ENCODE assay signal across 8 cellular contexts in the genomic region with DNA sequence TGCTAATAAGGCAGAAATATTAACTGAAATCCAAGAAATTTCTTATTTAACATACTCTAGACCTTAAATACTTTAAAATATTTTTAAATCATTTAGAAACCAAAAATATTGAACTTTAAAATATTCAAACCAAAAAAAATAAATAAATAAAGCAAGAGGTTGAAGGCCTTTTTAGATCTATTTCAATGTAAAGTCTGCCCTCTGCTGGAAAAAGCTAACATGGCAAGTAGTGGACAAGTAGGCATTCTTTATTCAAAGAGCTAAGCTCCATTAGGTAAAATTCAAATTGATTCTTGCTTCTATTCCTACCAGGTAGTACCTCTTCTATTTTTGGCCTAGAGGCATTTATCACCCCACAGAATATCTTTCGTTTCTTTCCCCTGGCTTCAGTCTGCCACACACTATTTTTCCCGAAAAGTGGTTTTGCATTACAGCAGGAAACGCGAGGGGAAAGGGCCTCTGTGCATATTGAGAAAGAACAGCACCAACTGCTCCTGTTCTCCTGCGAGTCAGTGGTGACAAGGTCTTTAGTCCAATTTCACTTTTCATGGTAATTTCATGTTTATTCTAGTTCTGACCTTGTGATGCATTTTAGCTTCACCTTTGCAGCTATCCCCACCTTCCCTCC. TPM values are rescaled to one million over a fixed set of nuclear protein-coding genes. Genes with fewer than 3 reads are reported as not detected.
A peak's percentile ranks its signal among the peaks of the same experiment; 100 is the strongest.
DNase-seq lines count a peak whose midpoint lies in the region; ATAC-seq, FAIRE-seq and TF ChIP-seq lines count a peak whose summit lies in the region.

No MANE protein-coding gene starts in this region.

- H3K27ac ChIP-seq in heart right ventricle (no peak overlapping the region), gastrocnemius medialis (no peak overlapping the region)

- in situ Hi-C loops in gastrocnemius medialis (cut with MboI; ENCODE audit: low sequenced_read_pairs in 4 of 4): loop anchor here in 3 of 4 donors (5.0 to 10.0 kb wide), 4 partner anchors 71 to 143 kb away; a partner anchor contains a TSS

- intact Hi-C loops in heart right ventricle (cut with DNase I): loop anchor here in 8 of 10 donors (1.0 to 10.0 kb wide), 10 partner anchors 76 to 713 kb away; a partner anchor contains a TSS
- intact Hi-C loops in gastrocnemius medialis (cut with DNase I; ENCODE audit: low total_unique reads): loop anchor here (1.0 to 10.0 kb wide), 3 partner anchors 21 to 143 kb away; a partner anchor contains a TSS

- H3K4me3 ChIP-seq in NT2/D1 (ENCODE audit: insufficient read length, low read depth) (no peak overlapping the region), heart right ventricle (no peak overlapping the region), gastrocnemius medialis (no peak overlapping the region)

- no peaks in the 10 kb centered on the region for H3K9me3 Mint-ChIP-seq in activated naive CD4-positive, alpha-beta T cell treated with anti-CD3 and anti-CD28 coated beads, Interleukin-2, amount 10 ng/mL, durations not matched to agents 7 days and 5 days

- no peaks in the 10 kb centered on the region for H3K27me3 Mint-ChIP-seq in activated naive CD4-positive, alpha-beta T cell treated with anti-CD3 and anti-CD28 coated beads, Interleukin-2, amount 10 ng/mL, durations not matched to agents 7 days and 5 days

- TF ChIP-seq POLR2A in gastrocnemius medialis (IDR thresholded peaks at IDR 0.05): no peak

- no peaks in the 10 kb centered on the region for H3K4me1 Mint-ChIP-seq in activated naive CD4-positive, alpha-beta T cell treated with anti-CD3 and anti-CD28 coated beads, Interleukin-2, amount 10 ng/mL, durations not matched to agents 7 days and 5 days

- no peak overlapping the region for H3K4me3 Mint-ChIP-seq in activated naive CD4-positive, alpha-beta T cell treated with anti-CD3 and anti-CD28 coated beads, Interleukin-2, amount 10 ng/mL, durations not matched to agents 7 days and 5 days

- no peak overlapping the region for H3K9ac ChIP-seq in NT2/D1 (ENCODE audit: insufficient read length, low read depth)

- peaks cover 1% of the 10 kb centered on the region for H3K36me3 Mint-ChIP-seq in activated naive CD4-positive, alpha-beta T cell treated with anti-CD3 and anti-CD28 coated beads, Interleukin-2, amount 10 ng/mL, durations not matched to agents 7 days and 5 days

- WGBS in heart right ventricle, 2 donors: 65 to 69% methylated on average over 5 of the region's 5 CpGs

- H3K36me3 ChIP-seq in NT2/D1 (ENCODE audit: insufficient read depth, insufficient read length, low read length) (no peaks in the 10 kb centered on the region), heart right ventricle (peaks cover 0 to 56% (median 0%) of the 10 kb centered on the region in 9 donors), gastrocnemius medialis (no peaks in the 10 kb centered on the region)

- H3K4me1 ChIP-seq in NT2/D1 (ENCODE audit: insufficient read depth, insufficient read length): no peaks in the 10 kb centered on the region
- H3K4me1 ChIP-seq in heart right ventricle: peaks cover 0 to 13% (median 0%) of the 10 kb centered on the region in 9 donors
- no peaks in the 10 kb centered on the region for H3K4me1 ChIP-seq in gastrocnemius medialis

- CTCF ChIA-PET in activated naive CD4-positive, alpha-beta T cell treated with anti-CD3 and anti-CD28 coated beads, Interleukin-2, amount 10 ng/mL, durations not matched to agents 7 days and 5 days (lab: Charles Lee): interaction anchor here (0.7 to 11.7 kb wide), 28 partner anchors 8 to 715 kb away, joined by 3 to 196 read pairs (median 5); a partner anchor contains a TSS

- TF ChIP-seq CTCF in heart right ventricle (IDR thresholded peaks at IDR 0.05): peak; percentile 62 to 95 (median 86)
- peak; percentile 42 to 81 (median 60) for TF ChIP-seq CTCF in gastrocnemius medialis (IDR thresholded peaks at IDR 0.05 in 4 of 5, conservative IDR thresholded peaks at IDR 0.05 in 1 of 5)

- no peak overlapping the region for H3K27ac Mint-ChIP-seq in activated naive CD4-positive, alpha-beta T cell treated with anti-CD3 and anti-CD28 coated beads, Interleukin-2, amount 10 ng/mL, durations not matched to agents 7 days and 5 days

- FAIRE-seq in GM19239 (lab: Jason Lieb, UNC): peak; percentile 78

- peak; percentile 26 for DNase-seq in D341Med (ENCODE audit: low spot score)
- DNase-seq in GM19239 (ENCODE audit: insufficient read length, low spot score): no peak
- DNase-seq in NT2/D1 (ENCODE audit: low read depth, low spot score): peak; percentile 66
- peak; percentile 71 for DNase-seq in activated naive CD4-positive, alpha-beta T cell treated with anti-CD3 and anti-CD28 coated beads, Interleukin-2, amount 10 ng/mL, durations not matched to agents 7 days and 5 days
- peak in 1 of 2 donors; percentile 83 for DNase-seq in heart right ventricle
- DNase-seq in gastrocnemius medialis: peak; percentile 14 to 38

- H3K9me3 ChIP-seq in NT2/D1 (ENCODE audit: insufficient read depth, low read length) (no peaks in the 10 kb centered on the region), heart right ventricle (no peaks in the 10 kb centered on the region), gastrocnemius medialis (no peaks in the 10 kb centered on the region)

- no peaks in the 10 kb centered on the region for H3K27me3 ChIP-seq in NT2/D1 (ENCODE audit: insufficient read depth, insufficient read length)
- no peaks in the 10 kb centered on the region for H3K27me3 ChIP-seq in heart right ventricle
- no peaks in the 10 kb centered on the region for H3K27me3 ChIP-seq in gastrocnemius medialis

- ATAC-seq in HG03565 (IDR thresholded peaks at IDR 0.05; ENCODE audit: unreplicated experiment) (peak; percentile 33), heart right ventricle (peak in 3 of 8 donors; percentile 42 to 61 (median 42)), gastrocnemius medialis (peak in 1 of 2 donors; percentile 69), HG03457 (IDR thresholded peaks at IDR 0.05; ENCODE audit: unreplicated experiment) (no peak)

RNA-seq across cellular contexts. Expression of a gene that starts 20.4 kb away (rescaled TPM):
- total RNA-seq in heart right ventricle (10 to 100 TPM in 2 of 10 donors, 1 to 10 TPM in 8; 4.0 to 22.1 (median 6.5) TPM), gastrocnemius medialis (1 to 10 TPM in 3 of 4 donors, under 1 TPM in 1; 0.97 to 5.4 (median 1.7) TPM)
- 1 to 10 TPM; 3.5 to 5.8 TPM for polyA plus RNA-seq in heart right ventricle

RNA-seq across cellular contexts. Expression of a gene that starts 45.9 kb away (rescaled TPM):
- total RNA-seq in heart right ventricle (10 to 100 TPM in 1 of 10 donors, 1 to 10 TPM in 9; 3.1 to 19.4 (median 6.6) TPM), gastrocnemius medialis (10 to 100 TPM in 1 of 4 donors, 1 to 10 TPM in 3; 3.7 to 12.0 (median 6.2) TPM)
- polyA plus RNA-seq in heart right ventricle: 1 to 10 TPM; 7.3 to 7.8 TPM

RNA-seq across cellular contexts. Expression of a gene that starts 54.8 kb away (rescaled TPM):
- total RNA-seq in heart right ventricle (10 to 100 TPM in 1 of 10 donors, 1 to 10 TPM in 8, under 1 TPM in 1; 0.56 to 11.5 (median 2.2) TPM), gastrocnemius medialis (10 to 100 TPM in 1 of 4 donors, 1 to 10 TPM in 2, not detected in 1; 4.8 to 10.1 (median 7.0) TPM)
- 1 to 10 TPM in 1 of 2 donors, under 1 TPM in 1; 0.77 to 2.7 TPM for polyA plus RNA-seq in heart right ventricle
